ENCODE assay signal across 15 cellular contexts in genomic region chr12:3378655-3379054, GRCh38.
DNase-seq lines count a peak whose midpoint lies in the region; ATAC-seq and TF ChIP-seq lines count a peak whose summit lies in the region.
"Had no signal": no experiment of that assay in that cellular context is flagged by ENCODE, and none has a peak within 500 bp of the region (broad histone marks: within the 10 kb centered on the region; RNA-seq: fewer than 3 reads in every experiment).

No MANE protein-coding gene starts in this region.

- H3K4me1 ChIP-seq in IMR-90 (ENCODE audit: control insufficient read depth, insufficient read depth, low read length) (no peaks in the 10 kb centered on the region), mammary epithelial cell (ENCODE audit: insufficient read depth, low read length) (peaks cover 20% of the 10 kb centered on the region), foreskin keratinocyte (no peaks in the 10 kb centered on the region)
- H3K4me1 ChIP-seq: A549, BE2C had no signal

- H3K27me3 ChIP-seq in IMR-90 (ENCODE audit: control insufficient read depth, insufficient read depth, low read length): peaks cover 2% of the 10 kb centered on the region
- no peaks in the 10 kb centered on the region for H3K27me3 ChIP-seq in mammary epithelial cell (ENCODE audit: insufficient read depth, low read length)
- peaks cover 3% of the 10 kb centered on the region for H3K27me3 ChIP-seq in foreskin keratinocyte

- in situ Hi-C loops in IMR-90 (cut with MboI; ENCODE audit: low sequenced_read_pairs): no loop called here
- in situ Hi-C loops in mammary epithelial cell (cut with MboI; ENCODE audit: low sequenced_read_pairs in 2 of 2): no loop called here

- ATAC-seq in IMR-90 (ENCODE audit: low read depth): no peak
- ATAC-seq in foreskin keratinocyte: peak; percentile 12
- ATAC-seq: A549 had no signal

- no peak for DNase-seq in IMR-90
- DNase-seq in mammary epithelial cell: no peak
- DNase-seq in foreskin keratinocyte: peak in 1 of 2 donors; percentile 13
- no peak for DNase-seq in dedifferentiated amniotic fluid mesenchymal stem cell (ENCODE audit: extremely low spot score)
- no peak for DNase-seq in activated gamma-delta T cell (lab: John Stamatoyannopoulos, UW)
- no peak for DNase-seq in stimulated activated naive CD4-positive, alpha-beta T cell treated with Interleukin-2 at 50 U/mL for 16 hours (lab: John Stamatoyannopoulos, UW)
- DNase-seq: BE2C; CD4-positive, alpha-beta memory T cell; COR-L47; DMS153; EL; GOT3; HCEC 1CT had no signal

- intact Hi-C loops in IMR-90 (cut with micrococcal nuclease) (no loop called here), mammary epithelial cell (cut with micrococcal nuclease) (loop anchor here (5.0 kb wide), 1 partner anchor 74 kb away; no protein-coding TSS in a partner anchor)

- H4K20me1 ChIP-seq in IMR-90 (ENCODE audit: insufficient read depth, low read length) (no peaks in the 10 kb centered on the region), mammary epithelial cell (ENCODE audit: insufficient read depth, low read length) (no peaks in the 10 kb centered on the region)

- H2AFZ ChIP-seq in IMR-90 (replicated peaks; ENCODE audit: low read length, poor library complexity) (no peak overlapping the region), mammary epithelial cell (ENCODE audit: low read depth, low read length) (peak overlapping the region; percentile 78)

- no peak overlapping the region for H4K8ac ChIP-seq in IMR-90 (ENCODE audit: low read depth in 2 of 2, low read length in 2 of 2)

- H3K4me3 ChIP-seq in IMR-90 (ENCODE audit: insufficient read depth, low read depth, low read length) (no peak overlapping the region), mammary epithelial cell (replicated peaks in 1 of 3; ENCODE audit: insufficient read depth in 1 of 3, low read depth in 2 of 3, low read length in 3 of 3) (no peak overlapping the region)
- H3K4me3 ChIP-seq: A549 had no signal

- CTCF ChIA-PET in IMR-90 (lab: Yijun Ruan, JAX) (no interaction called here), mammary epithelial cell (lab: Charles Lee; ENCODE audit: low non-redundant PET) (no interaction called here)

- no peak overlapping the region for H2BK5ac ChIP-seq in IMR-90 (ENCODE audit: low read depth, low read length, poor library complexity, severe bottlenecking)

- H4K5ac ChIP-seq in IMR-90 (ENCODE audit: low read depth, low read length): no peak overlapping the region

- H3K36me3 ChIP-seq in IMR-90 (ENCODE audit: control insufficient read depth, insufficient read depth, low read length) (no peaks in the 10 kb centered on the region), mammary epithelial cell (ENCODE audit: insufficient read depth, low read length) (no peaks in the 10 kb centered on the region)
- H3K36me3 ChIP-seq: BE2C had no signal

- no peak for TF ChIP-seq POLR2A in IMR-90 (IDR thresholded peaks at IDR 0.05; ENCODE audit: low read depth, low read length)

- no peak overlapping the region for H2AK5ac ChIP-seq in IMR-90 (ENCODE audit: low read depth, low read length)

- BruUV-seq in IMR-90 (replicated peaks; lab: Mats Ljungman, UMichigan) (no TSS peak), mammary epithelial cell (replicated peaks; lab: Mats Ljungman, UMichigan) (no TSS peak)

- H3K79me1 ChIP-seq in IMR-90 (ENCODE audit: low read depth in 1 of 2, low read length in 2 of 2): no peaks in the 10 kb centered on the region

- WGBS in IMR-90 (ENCODE audit: extremely low coverage in 2 of 2, insufficient read length in 1 of 2), 2 experiments: 6% methylated on average over 2 of the region's 4 CpGs; no CpG with 5 or more reads in 1 of the 2 experiments
- 63% methylated on average over 4 of the region's 4 CpGs for WGBS in mammary epithelial cell (ENCODE audit: low coverage, missing lambda C conversion rate)

- H2BK15ac ChIP-seq in IMR-90 (ENCODE audit: low read depth, low read length): no peak overlapping the region

- H3K14ac ChIP-seq in IMR-90 (replicated peaks; ENCODE audit: low read depth, low read length): no peak overlapping the region

- no peaks in the 10 kb centered on the region for H3K9me1 ChIP-seq in IMR-90 (ENCODE audit: insufficient read depth, low read length)

- dilution Hi-C loops in IMR-90 (cut with HindIII; ENCODE audit: low sequenced_read_pairs, unreplicated experiment): no loop called here
- dilution Hi-C loops in mammary epithelial cell (cut with HindIII; ENCODE audit: low sequenced_read_pairs): no loop called here

- H4K91ac ChIP-seq in IMR-90 (ENCODE audit: insufficient read depth, low read depth, low read length): no peak overlapping the region

- H3K79me2 ChIP-seq in mammary epithelial cell (ENCODE audit: insufficient read depth, low read length): no peaks in the 10 kb centered on the region

- TF ChIP-seq RAD21 in IMR-90 (IDR thresholded peaks at IDR 0.05; ENCODE audit: low read length): no peak

- H2AK9ac ChIP-seq in IMR-90 (replicated peaks; ENCODE audit: low read depth, low read length, poor library complexity): peak overlapping the region; percentile 10

- H3K9ac ChIP-seq in IMR-90 (ENCODE audit: low read depth, low read length) (no peak overlapping the region), mammary epithelial cell (ENCODE audit: insufficient read depth, low read length) (no peak overlapping the region)

- H3K4ac ChIP-seq in IMR-90 (ENCODE audit: low read depth, low read length): no peak overlapping the region

- H3K9me3 ChIP-seq in IMR-90 (ENCODE audit: control insufficient read depth, insufficient read depth, low read length) (no peaks in the 10 kb centered on the region), mammary epithelial cell (replicated peaks; ENCODE audit: insufficient read depth, low read length) (no peaks in the 10 kb centered on the region)
- H3K9me3 ChIP-seq: BE2C had no signal

- no peak overlapping the region for H2BK20ac ChIP-seq in IMR-90 (ENCODE audit: low read depth, low read length)

- TF ChIP-seq CTCF in IMR-90 (conservative IDR thresholded peaks at IDR 0.05; ENCODE audit: low read depth, low read length): no peak
- TF ChIP-seq CTCF in mammary epithelial cell (conservative IDR thresholded peaks at IDR 0.05 in 1 of 2, IDR thresholded peaks at IDR 0.05 in 1 of 2; ENCODE audit: extremely low read depth in 1 of 2, insufficient read depth in 1 of 2, low read depth in 1 of 2, low read length in 2 of 2): no peak
- no peak for TF ChIP-seq CTCF in foreskin keratinocyte (conservative IDR thresholded peaks at IDR 0.05)

- no peak overlapping the region for H3K23ac ChIP-seq in IMR-90 (ENCODE audit: low read depth, low read length)

- no peak overlapping the region for H3K18ac ChIP-seq in IMR-90 (ENCODE audit: low read depth, low read length)

- H3K27ac ChIP-seq in IMR-90 (ENCODE audit: insufficient read depth, low read length) (no peak overlapping the region), mammary epithelial cell (ENCODE audit: insufficient read depth, low read depth, low read length) (no peak overlapping the region), foreskin keratinocyte (no peak overlapping the region)
- H3K27ac ChIP-seq: A549, C4-2B had no signal

- no peak overlapping the region for H2BK120ac ChIP-seq in IMR-90 (ENCODE audit: low read depth, low read length)

- H3K4me2 ChIP-seq in IMR-90 (ENCODE audit: low read depth, low read length) (no peak overlapping the region), mammary epithelial cell (ENCODE audit: insufficient read depth, low read depth, low read length) (peak overlapping the region; percentile 24)
- H3K4me2 ChIP-seq: A549 had no signal

- POLR2A ChIA-PET in IMR-90 (lab: Charles Lee; ENCODE audit: unreplicated experiment): no interaction called here

- H3K56ac ChIP-seq in IMR-90 (ENCODE audit: extremely low read depth, insufficient read depth, low read length): no peak overlapping the region

TF ChIP-seq in IMR-90, 13 proteins besides CTCF, POLR2A, EP300 and RAD21:
- TF ChIP-seq RCOR1 (IDR thresholded peaks at IDR 0.05; ENCODE audit: insufficient replicate concordance, low read length) (no peak), MAZ (IDR thresholded peaks at IDR 0.05; ENCODE audit: borderline replicate concordance, low read depth, low read length) (no peak), MXI1 (IDR thresholded peaks at IDR 0.05; ENCODE audit: borderline replicate concordance, low read depth, low read length) (no peak), FOS (IDR thresholded peaks at IDR 0.05; ENCODE audit: low read depth, low read length) (no peak), CEBPB (IDR thresholded peaks at IDR 0.05; ENCODE audit: low read depth, low read length) (no peak), SMC3 (IDR thresholded peaks at IDR 0.05; ENCODE audit: low read depth, low read length) (no peak), CHD1 (IDR thresholded peaks at IDR 0.05; ENCODE audit: low read depth, low read length) (no peak), BHLHE40 (IDR thresholded peaks at IDR 0.05; ENCODE audit: low read depth, low read length) (no peak), USF2 (IDR thresholded peaks at IDR 0.05; ENCODE audit: low read depth, low read length) (no peak), NFE2L2 (IDR thresholded peaks at IDR 0.05; ENCODE audit: low read depth, low read length) (no peak), MAFK (IDR thresholded peaks at IDR 0.05; ENCODE audit: low read depth, low read length) (no peak), RFX5 (IDR thresholded peaks at IDR 0.05; ENCODE audit: low read depth, low read length) (no peak)
- TF ChIP-seq, protein P1, sequence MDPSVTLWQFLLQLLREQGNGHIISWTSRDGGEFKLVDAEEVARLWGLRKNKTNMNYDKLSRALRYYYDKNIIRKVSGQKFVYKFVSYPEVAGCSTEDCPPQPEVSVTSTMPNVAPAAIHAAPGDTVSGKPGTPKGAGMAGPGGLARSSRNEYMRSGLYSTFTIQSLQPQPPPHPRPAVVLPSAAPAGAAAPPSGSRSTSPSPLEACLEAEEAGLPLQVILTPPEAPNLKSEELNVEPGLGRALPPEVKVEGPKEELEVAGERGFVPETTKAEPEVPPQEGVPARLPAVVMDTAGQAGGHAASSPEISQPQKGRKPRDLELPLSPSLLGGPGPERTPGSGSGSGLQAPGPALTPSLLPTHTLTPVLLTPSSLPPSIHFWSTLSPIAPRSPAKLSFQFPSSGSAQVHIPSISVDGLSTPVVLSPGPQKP (IDR thresholded peaks at IDR 0.05; ENCODE audit: borderline replicate concordance, low read depth, low read length): no peak
